Comparison of ENCODE assay signal across 9 cellular contexts in the genomic region with DNA sequence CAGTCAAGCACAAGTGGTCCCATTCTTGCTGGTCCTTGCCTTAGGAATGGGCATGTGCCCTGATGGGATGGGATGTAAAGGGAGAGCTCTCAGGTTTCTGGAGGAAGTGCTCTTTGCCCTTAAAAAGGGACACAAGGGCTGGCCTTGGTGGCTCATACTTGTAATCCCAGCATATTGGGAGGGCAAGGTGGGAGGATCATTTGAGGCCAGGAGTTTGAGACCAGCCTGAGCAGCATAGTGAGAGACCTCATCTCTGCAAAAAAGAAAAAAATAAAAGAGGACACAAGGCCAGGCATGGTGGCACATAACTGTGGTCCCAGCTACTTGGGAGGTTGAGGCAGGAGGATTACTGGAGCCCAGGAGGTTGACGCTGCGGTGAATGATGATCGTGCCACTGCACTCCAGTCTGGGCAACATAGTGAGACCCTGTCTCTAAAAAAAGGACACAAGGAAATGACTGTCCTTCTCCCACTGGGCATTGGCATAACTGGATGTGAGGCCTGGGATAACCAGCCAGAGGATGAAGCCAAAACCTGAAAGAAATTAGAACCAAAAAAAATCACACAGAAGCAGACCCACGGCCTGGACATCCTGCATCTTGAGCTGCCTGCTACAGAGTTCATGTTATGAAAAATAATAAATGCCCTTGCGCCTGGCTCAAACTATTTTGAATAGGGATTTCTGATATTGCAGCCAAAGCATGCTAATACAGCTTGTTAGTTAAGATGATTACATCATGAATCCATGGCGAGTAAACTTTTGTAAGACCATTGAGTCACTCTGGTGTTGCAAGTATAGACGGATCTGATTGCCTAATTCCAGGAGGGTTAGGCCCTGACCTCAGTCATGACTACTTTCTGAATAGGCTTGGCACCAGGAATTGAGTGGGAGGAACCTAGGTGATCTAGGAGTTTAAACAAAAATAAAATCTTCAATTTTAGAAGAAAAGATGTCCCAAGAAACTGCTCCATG. TPM values are rescaled to one million over a fixed set of nuclear protein-coding genes. Genes with fewer than 3 reads are reported as not detected.
DNase-seq lines count a peak whose midpoint lies in the region; ATAC-seq and TF ChIP-seq lines count a peak whose summit lies in the region.
"Had no signal": no experiment of that assay in that cellular context is flagged by ENCODE, and none has a peak within 500 bp of the region (broad histone marks: within the 10 kb centered on the region; RNA-seq: fewer than 3 reads in every experiment).

No MANE protein-coding gene starts in this region.

- H3K79me2 ChIP-seq in HCT116 (ENCODE audit: insufficient read depth, low read length), result no peaks in the 10 kb centered on the region

- H3K4me3 ChIP-seq in HCT116 (replicated peaks in 1 of 2; ENCODE audit: low read depth in 1 of 2, low read length in 2 of 2) (no peak overlapping the region), gastroesophageal sphincter (no peak overlapping the region), suprapubic skin (no peak overlapping the region)
- H3K4me3 ChIP-seq: spleen had no signal

- CTCF ChIA-PET in HCT116 (lab: Charles Lee), result interaction anchor here (1.3 kb wide), 1 partner anchor 18 kb away, joined by 4 read pairs; no protein-coding TSS in a partner anchor

- RAD21 ChIA-PET in HCT116 (lab: Charles Lee; ENCODE audit: low non-redundant PET in 1 of 2, low total read pairs in 2 of 2, uncharacterized antibody in 2 of 2, unreplicated experiment in 2 of 2), result no interaction called here

- H3K36me3 ChIP-seq in HCT116 (ENCODE audit: control insufficient read depth in 1 of 2, insufficient read depth in 2 of 2, low read length in 2 of 2), result no peaks in the 10 kb centered on the region
- no peaks in the 10 kb centered on the region for H3K36me3 ChIP-seq in gastroesophageal sphincter
- no peaks in the 10 kb centered on the region for H3K36me3 ChIP-seq in suprapubic skin
- H3K36me3 ChIP-seq: spleen had no signal

- H3K4me2 ChIP-seq in HCT116 (ENCODE audit: low read length), result no peak overlapping the region; the same call in 1 of the 2 replicates

- TF ChIP-seq EP300 in gastroesophageal sphincter (IDR thresholded peaks at IDR 0.05) (no peak), suprapubic skin (IDR thresholded peaks at IDR 0.05) (no peak)

- POLR2A ChIA-PET in HCT116 (lab: Charles Lee), result no interaction called here

- H3K4me1 ChIP-seq in HCT116 (ENCODE audit: control insufficient read depth in 1 of 2, insufficient read depth in 2 of 2, low read length in 2 of 2) (peaks cover 0 to 7% of the 10 kb centered on the region in 2 experiments; a peak in 1 of 4 replicates), gastroesophageal sphincter (no peaks in the 10 kb centered on the region), suprapubic skin (peaks cover 11% of the 10 kb centered on the region)

- H2AFZ ChIP-seq in HCT116 (ENCODE audit: low read depth, low read length, poor library complexity, severe bottlenecking), result no peak overlapping the region

- intact Hi-C loops in HCT116 (cut with micrococcal nuclease), result no loop called here

- H3K9me3 ChIP-seq in HCT116 (ENCODE audit: control insufficient read depth in 1 of 2, insufficient read depth in 1 of 2, low read depth in 1 of 2, low read length in 2 of 2), result no peaks in the 10 kb centered on the region
- H3K9me3 ChIP-seq in gastroesophageal sphincter, result no peaks in the 10 kb centered on the region
- no peaks in the 10 kb centered on the region for H3K9me3 ChIP-seq in suprapubic skin
- H3K9me3 ChIP-seq: spleen had no signal

- no peaks in the 10 kb centered on the region for H3K9me2 ChIP-seq in HCT116 (ENCODE audit: insufficient read depth)

- no peak overlapping the region for H3K9ac ChIP-seq in HCT116 (ENCODE audit: low read length)

- H3K27me3 ChIP-seq in HCT116 (ENCODE audit: insufficient read depth, low read length) (no peaks in the 10 kb centered on the region), gastroesophageal sphincter (no peaks in the 10 kb centered on the region), suprapubic skin (no peaks in the 10 kb centered on the region)
- H3K27me3 ChIP-seq: spleen had no signal

- TF ChIP-seq POLR2A in HCT116 (IDR thresholded peaks at IDR 0.05; ENCODE audit: borderline replicate concordance, extremely low read depth, insufficient read depth, insufficient read length), result no peak
- TF ChIP-seq POLR2A in gastroesophageal sphincter (IDR thresholded peaks at IDR 0.05), result no peak
- no peak for TF ChIP-seq POLR2A in suprapubic skin (IDR thresholded peaks at IDR 0.05)

- 60 to 69% methylated on average over 4 to 7 of the region's 7 CpGs for WGBS in gastroesophageal sphincter (ENCODE audit: low coverage in 1 of 2), 2 donors
- WGBS in suprapubic skin, result 61% methylated on average over 7 of the region's 7 CpGs

- H4K20me1 ChIP-seq in HCT116 (ENCODE audit: insufficient read depth), result no peaks in the 10 kb centered on the region

- ATAC-seq in HCT116, result no peak
- peak; percentile 90 for ATAC-seq in gastroesophageal sphincter
- ATAC-seq in GM21526 (IDR thresholded peaks at IDR 0.05; ENCODE audit: low FRiP score, unreplicated experiment), result no peak
- no peak for ATAC-seq in HG03159 (IDR thresholded peaks at IDR 0.05; ENCODE audit: unreplicated experiment)

- TF ChIP-seq CTCF in HCT116 (IDR thresholded peaks at IDR 0.05 in 2 of 3, conservative IDR thresholded peaks at IDR 0.05 in 1 of 3; ENCODE audit: borderline replicate concordance in 1 of 3, insufficient read depth in 1 of 3, low read depth in 2 of 3, low read length in 2 of 3) (no peak), gastroesophageal sphincter (IDR thresholded peaks at IDR 0.05) (no peak), suprapubic skin (IDR thresholded peaks at IDR 0.05) (no peak)

- no TSS peak for BruUV-seq in HCT116 (replicated peaks; lab: Mats Ljungman, UMichigan)

- TF ChIP-seq RAD21 in HCT116 (IDR thresholded peaks at IDR 0.05; ENCODE audit: low read depth), result no peak

- H3K27ac ChIP-seq in HCT116 (ENCODE audit: low read depth, low read length), result no peak overlapping the region
- H3K27ac ChIP-seq in gastroesophageal sphincter, result no peak overlapping the region
- peak overlapping the region; percentile 44 for H3K27ac ChIP-seq in suprapubic skin

- DNase-seq in HCT116 (ENCODE audit: low read depth, low spot score) (peak; percentile 22), SIG-M5 (lab: John Stamatoyannopoulos, UW) (peak; percentile 72), suprapubic skin (ENCODE audit: low spot score in 2 of 2) (no peak), superior temporal gyrus (ENCODE audit: extremely low spot score) (no peak)
- DNase-seq: activated naive CD8-positive, alpha-beta T cell treated with anti-CD3 and anti-CD28 coated beads, Interleukin-2, amount 10 ng/mL, durations not matched to agents 7 days and 5 days; spleen had no signal

TF ChIP-seq in HCT116, 20 proteins besides CTCF, POLR2A, EP300 and RAD21:
- peak; percentile 50 for TF ChIP-seq FOSL1 (IDR thresholded peaks at IDR 0.05; ENCODE audit: low read depth)
- peak; percentile 44; the same call in 1 of the 2 replicates for TF ChIP-seq SP1 (IDR thresholded peaks at IDR 0.05; ENCODE audit: low read depth)
- TF ChIP-seq JUND (IDR thresholded peaks at IDR 0.05), result no peak
- peak; percentile 98 for TF ChIP-seq CEBPB (IDR thresholded peaks at IDR 0.05; ENCODE audit: low read depth)
- TF ChIP-seq EGR1 (IDR thresholded peaks at IDR 0.05; ENCODE audit: low read depth), result 0 out of 2 replicates have a peak, but pooled peaks have one; percentile 36
- TF ChIP-seq, protein P1, sequence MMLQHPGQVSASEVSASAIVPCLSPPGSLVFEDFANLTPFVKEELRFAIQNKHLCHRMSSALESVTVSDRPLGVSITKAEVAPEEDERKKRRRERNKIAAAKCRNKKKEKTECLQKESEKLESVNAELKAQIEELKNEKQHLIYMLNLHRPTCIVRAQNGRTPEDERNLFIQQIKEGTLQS (IDR thresholded peaks at IDR 0.05), result peak; percentile 70; the same call in 1 of the 2 replicates
- TF ChIP-seq POLR2AphosphoS5 (IDR thresholded peaks at IDR 0.05; ENCODE audit: low read depth, low read length), result no peak

RNA-seq across cellular contexts. Expression of a gene that starts 12.9 kb away (rescaled TPM):
- total RNA-seq in HCT116 (2021; ENCODE audit: unreplicated experiment) (87.7 TPM), gastroesophageal sphincter (10 to 100 TPM; 42.5 to 55.8 (median 46.0) TPM), suprapubic skin (10 to 100 TPM; 52.7 to 75.3 (median 71.9) TPM)
- polyA plus RNA-seq in HCT116 (2012), result 44.2 and 49.3 TPM in 2 replicates

RNA-seq across cellular contexts. Expression of a gene that starts 45.5 kb away (rescaled TPM):
- total RNA-seq in HCT116 (2021; ENCODE audit: unreplicated experiment) (27.3 TPM), gastroesophageal sphincter (10 to 100 TPM; 22.1 to 33.8 (median 27.1) TPM), suprapubic skin (10 to 100 TPM; 19.1 to 29.8 (median 22.8) TPM)
- 16.8 and 22.0 TPM in 2 replicates for polyA plus RNA-seq in HCT116 (2012)

RNA-seq across cellular contexts. Expression of a gene that starts 45.7 kb away (rescaled TPM):
- total RNA-seq in HCT116 (2021; ENCODE audit: unreplicated experiment) (59.6 TPM), gastroesophageal sphincter (100 to 1,000 TPM in 2 of 4 donors, 10 to 100 TPM in 2; 45.7 to 113 (median 87.5) TPM), suprapubic skin (100 to 1,000 TPM in 1 of 4 donors, 10 to 100 TPM in 3; 44.7 to 136 (median 67.7) TPM)
- polyA plus RNA-seq in HCT116 (2012), result 44.0 and 48.4 TPM in 2 replicates

Comparison
In these comparisons a context has a peak if more than half of its experiments do, and no peak if none do; other contexts are left out.
1. DNase-seq: peak in HCT116 (single experiment) and SIG-M5 (single experiment); none in suprapubic skin (0 of 2) and superior temporal gyrus (single experiment).